In the genomic region with DNA sequence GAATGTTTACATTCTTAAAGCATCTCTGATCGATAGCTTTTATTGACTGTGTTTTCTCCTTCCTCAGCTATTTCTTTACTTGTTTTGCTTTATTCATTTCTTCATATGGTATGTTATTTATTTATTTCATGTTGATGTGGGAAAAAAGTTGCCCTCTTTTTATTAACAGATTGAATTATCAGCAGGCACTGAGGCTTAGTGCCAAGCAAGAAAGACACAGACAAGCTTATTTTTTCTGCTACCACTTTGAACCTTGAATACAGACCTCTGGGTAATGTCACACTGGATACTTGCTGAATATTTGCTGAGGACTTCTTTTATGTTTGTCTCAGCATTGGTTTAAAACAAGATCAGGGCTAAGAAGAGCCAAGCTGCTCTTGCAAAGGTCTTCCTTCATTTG, we compare ENCODE assay signal across 9 cellular contexts.
"Had no signal": no experiment of that assay in that cellular context is flagged by ENCODE, and none has a peak within 500 bp of the region (broad histone marks: within the 10 kb centered on the region; RNA-seq: fewer than 3 reads in every experiment).

No MANE protein-coding gene starts in this region.

- H3K4me1 Mint-ChIP-seq: GM23338, H9 had no signal

- H3K36me3 ChIP-seq: HAP-1 had no signal

- H3K4me1 ChIP-seq: HAP-1 had no signal

- ATAC-seq: GM23338, HCT116 had no signal

- H3K9ac ChIP-seq: GM23248 had no signal

- DNase-seq: GM23248, GOT3, H7, H9, HCEC 1CT, HFFc6 had no signal

- H3K27ac Mint-ChIP-seq: GM23338, H9, HFFc6 had no signal

- H3K27ac ChIP-seq: GM23248 had no signal

- H3K9me3 Mint-ChIP-seq: H9 had no signal

- H3K4me3 Mint-ChIP-seq: GM23338, H9, HFFc6 had no signal

- H3K9me3 ChIP-seq: HAP-1 had no signal

- H3K4me3 ChIP-seq: GM23248, GM23338, HAP-1 had no signal
